8 cellular contexts compared by ENCODE assay signal in genomic region chr16:74709477-74709877, GRCh38. TPM values are rescaled to one million over a fixed set of nuclear protein-coding genes. Genes with fewer than 3 reads are reported as not detected.
DNase-seq lines count a peak whose midpoint lies in the region; ATAC-seq, FAIRE-seq and TF ChIP-seq lines count a peak whose summit lies in the region.

No MANE protein-coding gene starts in this region.

- H3K4me3 Mint-ChIP-seq in activated B cell treated with CpG ODN at 0.5 μM for 24 hours: no peak overlapping the region

- no peak overlapping the region for H2AFZ ChIP-seq in keratinocyte (ENCODE audit: control insufficient read depth, low read length)

- CTCF ChIA-PET in activated B cell treated with CpG ODN at 0.5 μM for 24 hours (lab: Charles Lee): interaction anchor here (0.9 to 5.4 kb wide), 3 partner anchors 8 to 154 kb away, joined by 3 to 77 read pairs (median 5); no protein-coding TSS in a partner anchor

- H3K9me3 Mint-ChIP-seq in activated B cell treated with CpG ODN at 0.5 μM for 24 hours: no peaks in the 10 kb centered on the region

- peak; percentile 80 for ATAC-seq in GM18508 (IDR thresholded peaks at IDR 0.05; ENCODE audit: insufficient read depth, unreplicated experiment)
- peak; percentile 85 for ATAC-seq in HG03095 (IDR thresholded peaks at IDR 0.05; ENCODE audit: unreplicated experiment)
- ATAC-seq in activated B cell treated with CpG ODN at 0.5 μM for 24 hours (ENCODE audit: low read depth): peak; percentile 98

- H3K4me3 ChIP-seq in breast epithelium (no peak overlapping the region), keratinocyte (ENCODE audit: control insufficient read depth in 2 of 3, extremely low read depth in 1 of 3, insufficient read depth in 2 of 3, low read depth in 1 of 3, low read length in 3 of 3) (no peak overlapping the region)

- POLR2A ChIA-PET in activated B cell treated with CpG ODN at 0.5 μM for 24 hours (lab: Charles Lee): no interaction called here

- H3K79me2 ChIP-seq in keratinocyte (ENCODE audit: control insufficient read depth, insufficient read depth, low read length): no peaks in the 10 kb centered on the region

- H3K27ac Mint-ChIP-seq in activated B cell treated with CpG ODN at 0.5 μM for 24 hours: no peak overlapping the region

- H3K9me1 ChIP-seq in keratinocyte (ENCODE audit: control insufficient read depth, extremely low read depth, insufficient read depth, low read length): no peaks in the 10 kb centered on the region

- TF ChIP-seq CTCF in 22Rv1 (IDR thresholded peaks at IDR 0.05) (peak; percentile 96), activated B cell treated with CpG ODN at 0.5 μM for 24 hours (IDR thresholded peaks at IDR 0.05) (peak; percentile 88), breast epithelium (IDR thresholded peaks at IDR 0.05) (peak; percentile 93 to 95 (median 94)), keratinocyte (optimal IDR thresholded peaks at IDR 0.05 in 1 of 3, IDR thresholded peaks at IDR 0.05 in 1 of 3, conservative IDR thresholded peaks at IDR 0.05 in 1 of 3; ENCODE audit: extremely low read depth in 1 of 3, insufficient read depth in 2 of 3, low read length in 3 of 3) (peak; percentile 90 to 98 (median 95))

- no peak overlapping the region for H3K9ac ChIP-seq in keratinocyte (ENCODE audit: control insufficient read depth, extremely low read depth, insufficient read depth, low read length)

- intact Hi-C loops in activated B cell treated with CpG ODN at 0.5 μM for 24 hours (cut with micrococcal nuclease) (loop anchor here (1.0 to 10.0 kb wide), 5 partner anchors 104 to 1055 kb away; no protein-coding TSS in a partner anchor), breast epithelium (cut with DNase I; ENCODE audit: low total_unique reads) (no loop called here)

- H3K9me3 ChIP-seq in breast epithelium (no peaks in the 10 kb centered on the region), keratinocyte (ENCODE audit: control insufficient read depth, low read depth, low read length) (no peaks in the 10 kb centered on the region)

- peaks cover 3% of the 10 kb centered on the region for H3K4me1 Mint-ChIP-seq in activated B cell treated with CpG ODN at 0.5 μM for 24 hours

- H3K27ac ChIP-seq in 22Rv1 (no peak overlapping the region), breast epithelium (no peak overlapping the region), keratinocyte (ENCODE audit: control insufficient read depth, insufficient read depth, low read length) (no peak overlapping the region)

- H3K4me1 ChIP-seq in breast epithelium (no peaks in the 10 kb centered on the region), keratinocyte (ENCODE audit: control insufficient read depth, extremely low read depth, insufficient read depth, low read length) (no peaks in the 10 kb centered on the region)

- dilution Hi-C loops in keratinocyte (cut with MboI; ENCODE audit: extremely low pct_ligation_motif_present, low sequenced_read_pairs): no loop called here

- no peaks in the 10 kb centered on the region for H3K36me3 ChIP-seq in breast epithelium
- H3K36me3 ChIP-seq in keratinocyte (ENCODE audit: control insufficient read depth in 2 of 2, extremely low read depth in 1 of 2, insufficient read depth in 2 of 2, low read length in 2 of 2): no peaks in the 10 kb centered on the region

- no peaks in the 10 kb centered on the region for H3K36me3 Mint-ChIP-seq in activated B cell treated with CpG ODN at 0.5 μM for 24 hours (ENCODE audit: low read depth)

- no peak for TF ChIP-seq POLR2A in breast epithelium (IDR thresholded peaks at IDR 0.05)

- peak; percentile 84 for DNase-seq in NCI-H2227 (lab: John Stamatoyannopoulos, UW; ENCODE audit: unreplicated experiment)
- peak; percentile 69 for DNase-seq in activated B cell treated with CpG ODN at 0.5 μM for 24 hours
- peak; percentile 69 to 76 for DNase-seq in breast epithelium (ENCODE audit: low spot score in 2 of 2)
- DNase-seq in keratinocyte (ENCODE audit: low read depth, low spot score): peak; percentile 66
- peak; percentile 67 for DNase-seq in stimulated activated CD4-positive, alpha-beta T cell treated with anti-CD3 and anti-CD28 coated beads, Interleukin-1b, Interleukin-23, amount 100 ng/mL, for 1 hour (ENCODE audit: low read depth in 2 of 2)

- no peak overlapping the region for H3K4me2 ChIP-seq in keratinocyte (ENCODE audit: control insufficient read depth, extremely low read depth, insufficient read depth, low read depth, low read length)

- peak; percentile 68 for FAIRE-seq in keratinocyte (lab: Jason Lieb, UNC)

- no peaks in the 10 kb centered on the region for H3K27me3 Mint-ChIP-seq in activated B cell treated with CpG ODN at 0.5 μM for 24 hours

- H3K27me3 ChIP-seq in breast epithelium: no peaks in the 10 kb centered on the region
- no peaks in the 10 kb centered on the region for H3K27me3 ChIP-seq in keratinocyte (ENCODE audit: control insufficient read depth, extremely low read depth, insufficient read depth, low read length)

- H4K20me1 ChIP-seq in keratinocyte (ENCODE audit: control insufficient read depth, extremely low read depth, insufficient read depth, low read length): no peaks in the 10 kb centered on the region

RNA-seq across cellular contexts. Expression of gene MLKL, which starts 8.8 kb away (rescaled TPM):
- 6.5 and 6.8 TPM in 2 replicates for total RNA-seq in activated B cell treated with CpG ODN at 0.5 μM for 24 hours
- 10 to 100 TPM; 13.3 to 22.6 (median 14.9) TPM for total RNA-seq in breast epithelium
- 6.4 to 12.5 TPM (median 12.4 TPM) in 3 replicates for polyA plus RNA-seq in keratinocyte
- polyA plus RNA-seq in keratinocyte (2011; ENCODE audit: low read depth): 1.1 TPM
- 7.4 and 10.1 TPM in 2 replicates for polyA plus RNA-seq in keratinocyte (2011; cell fraction: cytosol; rRNA removed)
- polyA plus RNA-seq in keratinocyte (2011; cell fraction: nucleus; rRNA removed): 16.9 and 17.5 TPM in 2 replicates
- polyA plus RNA-seq in keratinocyte (2012; ENCODE audit: low replicate concordance): 2.0 and 12.6 TPM in 2 replicates
- 3.8 to 9.7 TPM (median 5.1 TPM) in 3 replicates for polyA minus RNA-seq in keratinocyte
- 4.6 TPM for polyA minus RNA-seq in keratinocyte (2011; cell fraction: cytosol; rRNA and poly(A)+ RNA removed)
- 2.6 and 5.2 TPM in 2 replicates for polyA minus RNA-seq in keratinocyte (2011; cell fraction: nucleus; rRNA and poly(A)+ RNA removed)

RNA-seq across cellular contexts. Expression of gene RFWD3, which starts 42.8 kb away (rescaled TPM):
- total RNA-seq in activated B cell treated with CpG ODN at 0.5 μM for 24 hours (57.9 and 63.2 TPM in 2 replicates), breast epithelium (10 to 100 TPM; 11.0 to 23.6 (median 18.7) TPM)
- 22.6 to 29.2 TPM (median 25.0 TPM) in 3 replicates for polyA plus RNA-seq in keratinocyte
- 14.5 TPM for polyA plus RNA-seq in keratinocyte (2011; ENCODE audit: low read depth)
- polyA plus RNA-seq in keratinocyte (2011; cell fraction: cytosol; rRNA removed): 13.5 and 18.0 TPM in 2 replicates
- polyA plus RNA-seq in keratinocyte (2011; cell fraction: nucleus; rRNA removed): 24.2 and 28.9 TPM in 2 replicates
- 7.7 and 17.4 TPM in 2 replicates for polyA plus RNA-seq in keratinocyte (2012; ENCODE audit: low replicate concordance)
- 50.1 to 73.4 TPM (median 63.8 TPM) in 3 replicates for polyA minus RNA-seq in keratinocyte
- polyA minus RNA-seq in keratinocyte (2011; cell fraction: cytosol; rRNA and poly(A)+ RNA removed): 22.4 TPM
- polyA minus RNA-seq in keratinocyte (2011; cell fraction: nucleus; rRNA and poly(A)+ RNA removed): 26.2 and 37.7 TPM in 2 replicates
